Comparison of ENCODE assay signal across 26 cellular contexts in the genomic region with DNA sequence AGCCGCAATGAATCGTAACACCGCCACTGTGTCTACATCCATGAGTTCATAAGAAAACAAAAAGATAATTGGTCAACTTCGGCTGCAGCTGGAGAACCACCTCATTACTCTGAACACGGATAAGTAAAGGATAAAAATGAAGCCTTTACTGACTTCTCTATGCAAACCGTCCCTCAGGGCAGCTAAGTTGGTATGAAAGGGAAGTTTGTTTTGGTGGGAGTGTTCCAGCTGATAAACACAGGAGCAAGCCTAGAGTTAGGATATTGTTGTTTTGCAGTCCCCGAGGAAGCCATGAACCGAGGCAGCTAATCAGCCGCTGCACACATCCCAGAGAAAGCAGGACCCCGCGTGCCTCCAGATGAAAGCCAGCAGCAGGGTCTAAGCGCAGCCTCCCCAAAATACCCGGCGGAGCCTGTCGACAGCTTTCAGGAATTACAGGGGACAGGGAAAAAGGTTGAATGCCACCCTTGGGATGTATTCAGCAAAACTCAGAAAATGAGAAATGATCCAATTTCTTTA.
"Had no signal": no experiment of that assay in that cellular context is flagged by ENCODE, and none has a peak within 500 bp of the region (broad histone marks: within the 10 kb centered on the region; RNA-seq: fewer than 3 reads in every experiment).

No MANE protein-coding gene starts in this region.

- FAIRE-seq: frontal cortex, islet of Langerhans had no signal

- DNase-seq: activated CD4-positive, alpha-beta memory T cell treated with anti-CD3 and anti-CD28 coated beads for 36 hours; activated CD4-positive, alpha-beta T cell treated with anti-CD3 and anti-CD28 coated beads, Interleukin-2, amount 10 ng/mL, durations not matched to agents 24 days and 14 days; activated CD4-positive, CD25-positive, alpha-beta regulatory T cell treated with anti-CD3 and anti-CD28 coated beads, Interleukin-2, amount 50 U/mL, for 72 hours; activated CD8-positive, alpha-beta memory T cell treated with anti-CD3 and anti-CD28 coated beads, Interleukin-2, amount 50 U/mL, for 48 hours; activated gamma-delta T cell; activated naive CD4-positive, alpha-beta T cell treated with anti-CD3 and anti-CD28 coated beads, Interleukin-2, amount 10 ng/mL, durations not matched to agents 7 days and 5 days; activated naive CD8-positive, alpha-beta T cell treated with anti-CD3 and anti-CD28 coated beads, Interleukin-2, amount 10 ng/mL, durations not matched to agents 7 days and 5 days; activated T-cell treated with anti-CD3 and anti-CD28 coated beads, Interleukin-2, amount 50 U/mL, for 24 hours; caudate nucleus; cortex of kidney; midbrain; naive thymus-derived CD4-positive, alpha-beta T cell; ovary; psoas muscle; spleen; stimulated activated naive CD4-positive, alpha-beta T cell treated with Interleukin-2 at 50 U/mL for 16 hours; SW 1271; T1000; WERI-Rb-1 had no signal

- H3K4me1 Mint-ChIP-seq: activated CD4-positive, alpha-beta T cell treated with anti-CD3 and anti-CD28 coated beads, Interleukin-2, amount 10 ng/mL, durations not matched to agents 24 days and 14 days; activated naive CD8-positive, alpha-beta T cell treated with anti-CD3 and anti-CD28 coated beads, Interleukin-2, amount 10 ng/mL, durations not matched to agents 7 days and 5 days had no signal

- H3K9me3 ChIP-seq: ascending aorta, esophagus muscularis mucosa, ovary, psoas muscle, spleen, tibial nerve had no signal

- H3K27me3 Mint-ChIP-seq: activated CD4-positive, alpha-beta memory T cell treated with anti-CD3 and anti-CD28 coated beads for 36 hours; activated CD4-positive, alpha-beta T cell treated with anti-CD3 and anti-CD28 coated beads, Interleukin-2, amount 10 ng/mL, durations not matched to agents 24 days and 14 days; activated naive CD8-positive, alpha-beta T cell treated with anti-CD3 and anti-CD28 coated beads, Interleukin-2, amount 10 ng/mL, durations not matched to agents 7 days and 5 days; activated T-cell treated with anti-CD3 and anti-CD28 coated beads, Interleukin-2, amount 50 U/mL, for 24 hours; naive thymus-derived CD4-positive, alpha-beta T cell had no signal

- H3K36me3 Mint-ChIP-seq: activated CD4-positive, alpha-beta memory T cell treated with anti-CD3 and anti-CD28 coated beads for 36 hours; activated naive CD4-positive, alpha-beta T cell treated with anti-CD3 and anti-CD28 coated beads, Interleukin-2, amount 10 ng/mL, durations not matched to agents 7 days and 5 days; activated naive CD8-positive, alpha-beta T cell treated with anti-CD3 and anti-CD28 coated beads, Interleukin-2, amount 10 ng/mL, durations not matched to agents 7 days and 5 days; memory B cell; naive thymus-derived CD4-positive, alpha-beta T cell had no signal

- H3K4me1 ChIP-seq: ascending aorta, esophagus muscularis mucosa, psoas muscle had no signal

- H3K27ac ChIP-seq: ascending aorta, esophagus muscularis mucosa, ovary, psoas muscle, spleen, tibial nerve, WERI-Rb-1 had no signal

- H3K4me3 ChIP-seq: ascending aorta, esophagus muscularis mucosa, ovary, psoas muscle, spleen, tibial nerve had no signal

- H3K36me3 ChIP-seq: ascending aorta, esophagus muscularis mucosa, ovary, spleen, tibial nerve, WERI-Rb-1 had no signal

- H3K27ac Mint-ChIP-seq: activated CD4-positive, alpha-beta T cell treated with anti-CD3 and anti-CD28 coated beads, Interleukin-2, amount 10 ng/mL, durations not matched to agents 24 days and 14 days; activated naive CD4-positive, alpha-beta T cell treated with anti-CD3 and anti-CD28 coated beads, Interleukin-2, amount 10 ng/mL, durations not matched to agents 7 days and 5 days; activated naive CD8-positive, alpha-beta T cell treated with anti-CD3 and anti-CD28 coated beads, Interleukin-2, amount 10 ng/mL, durations not matched to agents 7 days and 5 days; activated T-cell treated with anti-CD3 and anti-CD28 coated beads, Interleukin-2, amount 50 U/mL, for 24 hours; memory B cell; naive thymus-derived CD4-positive, alpha-beta T cell; T-helper 1 cell treated with Interleukin-12 subunit alpha and Interleukin-12 subunit beta and Interleukin-4 antibody, amounts not matched to agents 30 μg/mL and 1 μg/mL, for 36 hours had no signal

- ATAC-seq: naive thymus-derived CD4-positive, alpha-beta T cell; psoas muscle had no signal

- H3K4me3 Mint-ChIP-seq: activated CD4-positive, alpha-beta memory T cell treated with anti-CD3 and anti-CD28 coated beads for 36 hours; activated CD4-positive, alpha-beta T cell treated with anti-CD3 and anti-CD28 coated beads, Interleukin-2, amount 10 ng/mL, durations not matched to agents 24 days and 14 days; activated naive CD4-positive, alpha-beta T cell treated with anti-CD3 and anti-CD28 coated beads, Interleukin-2, amount 10 ng/mL, durations not matched to agents 7 days and 5 days; activated naive CD8-positive, alpha-beta T cell treated with anti-CD3 and anti-CD28 coated beads, Interleukin-2, amount 10 ng/mL, durations not matched to agents 7 days and 5 days; activated T-cell treated with anti-CD3 and anti-CD28 coated beads, Interleukin-2, amount 50 U/mL, for 24 hours; memory B cell; naive thymus-derived CD4-positive, alpha-beta T cell; T-helper 1 cell treated with Interleukin-12 subunit alpha and Interleukin-12 subunit beta and Interleukin-4 antibody, amounts not matched to agents 30 μg/mL and 1 μg/mL, for 36 hours had no signal

- H3K27me3 ChIP-seq: ascending aorta, esophagus muscularis mucosa, ovary, spleen, tibial nerve had no signal

- H3K9me3 Mint-ChIP-seq: activated CD4-positive, alpha-beta memory T cell treated with anti-CD3 and anti-CD28 coated beads for 36 hours; activated CD4-positive, alpha-beta T cell treated with anti-CD3 and anti-CD28 coated beads, Interleukin-2, amount 10 ng/mL, durations not matched to agents 24 days and 14 days; activated naive CD4-positive, alpha-beta T cell treated with anti-CD3 and anti-CD28 coated beads, Interleukin-2, amount 10 ng/mL, durations not matched to agents 7 days and 5 days; activated naive CD8-positive, alpha-beta T cell treated with anti-CD3 and anti-CD28 coated beads, Interleukin-2, amount 10 ng/mL, durations not matched to agents 7 days and 5 days; activated T-cell treated with anti-CD3 and anti-CD28 coated beads, Interleukin-2, amount 50 U/mL, for 24 hours; memory B cell; naive thymus-derived CD4-positive, alpha-beta T cell; T-helper 1 cell treated with Interleukin-12 subunit alpha and Interleukin-12 subunit beta and Interleukin-4 antibody, amounts not matched to agents 30 μg/mL and 1 μg/mL, for 36 hours had no signal
